1 cellular context compared by ENCODE assay signal in genomic region chr1:96995351-96995750, GRCh38.
TF ChIP-seq lines count a peak whose summit lies in the region.

No MANE protein-coding gene starts in this region.

TF ChIP-seq in SK-N-SH treated with all-trans-retinoic acid at 6 μM for 48 hours, 23 proteins besides CTCF, POLR2A, EP300 and RAD21 (continued from another document):
- TF ChIP-seq BACH2 (CRISPR knock-in tag; IDR thresholded peaks at IDR 0.05; ENCODE audit: borderline replicate concordance) (no peak), ZNF70 (CRISPR knock-in tag; IDR thresholded peaks at IDR 0.05) (no peak), ZNF8 (CRISPR knock-in tag; IDR thresholded peaks at IDR 0.05) (no peak), ISL1 (CRISPR knock-in tag; IDR thresholded peaks at IDR 0.05) (no peak), CREB5 (CRISPR knock-in tag; IDR thresholded peaks at IDR 0.05; ENCODE audit: low read depth) (no peak)
